ENCODE assay signal across 11 cellular contexts in genomic region chr20:23125625-23126191, GRCh38. TPM values are rescaled to one million over a fixed set of nuclear protein-coding genes. Genes with fewer than 3 reads are reported as not detected.
A peak's percentile ranks its signal among the peaks of the same experiment; 100 is the strongest.
DNase-seq lines count a peak whose midpoint lies in the region; ATAC-seq and TF ChIP-seq lines count a peak whose summit lies in the region.
"Had no signal": no experiment of that assay in that cellular context is flagged by ENCODE, and none has a peak within 500 bp of the region (broad histone marks: within the 10 kb centered on the region; RNA-seq: fewer than 3 reads in every experiment).

No MANE protein-coding gene starts in this region.

- peak overlapping the region; percentile 65 for H3K9ac ChIP-seq in DND-41 (ENCODE audit: low read depth, low read length)
- H3K9ac ChIP-seq in Loucy (ENCODE audit: low read depth, low read length, poor library complexity, severe bottlenecking): peak overlapping the region; percentile 30
- H3K9ac ChIP-seq: parathyroid adenoma had no signal

- H3K27ac ChIP-seq in DND-41 (ENCODE audit: low read length): peak overlapping the region; percentile 97
- H3K27ac ChIP-seq in naive thymus-derived CD4-positive, alpha-beta T cell (ENCODE audit: low read depth, low read length): no peak overlapping the region
- H3K27ac ChIP-seq: parathyroid adenoma had no signal

- H3K27me3 Mint-ChIP-seq in endothelial cell (ENCODE audit: unreplicated experiment): peaks cover 15% of the 10 kb centered on the region
- H3K27me3 Mint-ChIP-seq in naive thymus-derived CD4-positive, alpha-beta T cell: peaks cover 0 to 9% (median 6%) of the 10 kb centered on the region in 5 donors

- no peaks in the 10 kb centered on the region for H3K9me3 Mint-ChIP-seq in endothelial cell (ENCODE audit: unreplicated experiment)
- no peaks in the 10 kb centered on the region for H3K9me3 Mint-ChIP-seq in naive thymus-derived CD4-positive, alpha-beta T cell
- H3K9me3 Mint-ChIP-seq: effector memory CD8-positive, alpha-beta T cell had no signal

- H3K9me2 ChIP-seq in Loucy (replicated peaks; ENCODE audit: low read depth, low read length): no peaks in the 10 kb centered on the region

- H3K9me3 ChIP-seq in DND-41 (ENCODE audit: insufficient read depth, low read length, severe bottlenecking) (no peaks in the 10 kb centered on the region), Loucy (ENCODE audit: insufficient read depth, low read depth, low read length) (no peaks in the 10 kb centered on the region)
- H3K9me3 ChIP-seq in naive thymus-derived CD4-positive, alpha-beta T cell (ENCODE audit: control insufficient read depth in 2 of 3, low read length in 3 of 3): no peaks in the 10 kb centered on the region
- H3K9me3 ChIP-seq: tibial nerve had no signal

- H4K20me1 ChIP-seq in DND-41 (ENCODE audit: insufficient read depth, low read length) (no peaks in the 10 kb centered on the region), Loucy (ENCODE audit: insufficient read depth, low read length, poor library complexity, severe bottlenecking) (no peaks in the 10 kb centered on the region)

- H2AFZ ChIP-seq in DND-41 (ENCODE audit: low read depth, low read length): no peak overlapping the region
- peak overlapping the region; percentile 48; the same call in 1 of the 2 replicates for H2AFZ ChIP-seq in Loucy (ENCODE audit: low read length)
- H2AFZ ChIP-seq: parathyroid adenoma had no signal

- no peaks in the 10 kb centered on the region for H3F3A ChIP-seq in Loucy (ENCODE audit: low read depth)

- H3K27ac Mint-ChIP-seq in endothelial cell (ENCODE audit: unreplicated experiment): peak overlapping the region; percentile 36
- no peak overlapping the region for H3K27ac Mint-ChIP-seq in naive thymus-derived CD4-positive, alpha-beta T cell
- H3K27ac Mint-ChIP-seq: effector memory CD8-positive, alpha-beta T cell had no signal

- peaks cover 76% of the 10 kb centered on the region for H3K4me1 Mint-ChIP-seq in endothelial cell (ENCODE audit: unreplicated experiment)
- peaks cover 0 to 13% (median 0%) of the 10 kb centered on the region in 7 donors for H3K4me1 Mint-ChIP-seq in naive thymus-derived CD4-positive, alpha-beta T cell

- H3K4me1 ChIP-seq in DND-41 (ENCODE audit: insufficient read depth, low read length) (peaks cover 88% of the 10 kb centered on the region), Loucy (ENCODE audit: insufficient read depth, low read length, poor library complexity, severe bottlenecking) (peaks cover 24% of the 10 kb centered on the region)
- no peaks in the 10 kb centered on the region for H3K4me1 ChIP-seq in naive thymus-derived CD4-positive, alpha-beta T cell (ENCODE audit: control insufficient read depth in 2 of 2, insufficient read depth in 2 of 2, low read length in 2 of 2)

- peak; percentile 77 for ATAC-seq in DND-41 (ENCODE audit: insufficient read depth, low read depth)
- peak; percentile 82 for ATAC-seq in naive thymus-derived CD4-positive, alpha-beta T cell
- no peak for ATAC-seq in activated CD4-positive, CD25-positive, alpha-beta regulatory T cell treated with anti-CD3 and anti-CD28 coated beads, Interleukin-2, amount 50 U/mL, for 24 hours
- ATAC-seq: effector memory CD8-positive, alpha-beta T cell had no signal

- intact Hi-C loops in naive thymus-derived CD4-positive, alpha-beta T cell (cut with micrococcal nuclease): no loop called here

- no peaks in the 10 kb centered on the region for H3K36me3 Mint-ChIP-seq in endothelial cell (ENCODE audit: low read depth, unreplicated experiment)
- no peaks in the 10 kb centered on the region for H3K36me3 Mint-ChIP-seq in naive thymus-derived CD4-positive, alpha-beta T cell

- DNase-seq in DND-41 (peak; percentile 95), endothelial cell (ENCODE audit: low spot score) (no peak), ureter (ENCODE audit: low spot score) (no peak), DMS79 treated with DMSO at 0.1 percent for 48 hours (lab: John Stamatoyannopoulos, UW) (no peak), HuH-7 (ENCODE audit: low spot score) (no peak)
- DNase-seq in naive thymus-derived CD4-positive, alpha-beta T cell: no peak
- DNase-seq: effector memory CD8-positive, alpha-beta T cell had no signal

- H3K4me2 ChIP-seq in DND-41 (ENCODE audit: insufficient read depth, low read length): peak overlapping the region; percentile 50
- peak overlapping the region; percentile 21 for H3K4me2 ChIP-seq in Loucy (ENCODE audit: low read depth, low read length, poor library complexity, severe bottlenecking)

- H3K4me3 ChIP-seq in DND-41 (ENCODE audit: low read depth in 1 of 2, low read length in 2 of 2): peak overlapping the region in 1 of 2 experiments; percentile 16; a peak in 1 of 4 replicates
- no peak overlapping the region for H3K4me3 ChIP-seq in Loucy (ENCODE audit: low read length, poor library complexity, severe bottlenecking)
- no peak overlapping the region for H3K4me3 ChIP-seq in naive thymus-derived CD4-positive, alpha-beta T cell (ENCODE audit: low read length)
- H3K4me3 ChIP-seq: tibial nerve had no signal

- H3K36me3 ChIP-seq in DND-41 (ENCODE audit: insufficient read depth, low read length) (no peaks in the 10 kb centered on the region), Loucy (ENCODE audit: insufficient read depth, low read length) (no peaks in the 10 kb centered on the region)
- no peaks in the 10 kb centered on the region for H3K36me3 ChIP-seq in naive thymus-derived CD4-positive, alpha-beta T cell (ENCODE audit: control insufficient read depth in 2 of 3, insufficient read depth in 3 of 3, low read length in 3 of 3)
- H3K36me3 ChIP-seq: tibial nerve had no signal

- CTCF ChIA-PET in naive thymus-derived CD4-positive, alpha-beta T cell (lab: Charles Lee): no interaction called here

- no peak overlapping the region for H3K4me3 Mint-ChIP-seq in endothelial cell (ENCODE audit: unreplicated experiment)
- H3K4me3 Mint-ChIP-seq in naive thymus-derived CD4-positive, alpha-beta T cell: no peak overlapping the region
- H3K4me3 Mint-ChIP-seq: effector memory CD8-positive, alpha-beta T cell had no signal

- H3K27me3 ChIP-seq in DND-41 (ENCODE audit: insufficient read depth, low read length, poor library complexity): no peaks in the 10 kb centered on the region
- H3K27me3 ChIP-seq in Loucy (ENCODE audit: insufficient read depth, low read length, poor library complexity, severe bottlenecking): no peaks in the 10 kb centered on the region
- no peaks in the 10 kb centered on the region for H3K27me3 ChIP-seq in naive thymus-derived CD4-positive, alpha-beta T cell (ENCODE audit: control insufficient read depth in 2 of 2, insufficient read depth in 2 of 2, low read length in 2 of 2)
- H3K27me3 ChIP-seq: tibial nerve had no signal

- H3K79me2 ChIP-seq in DND-41 (ENCODE audit: insufficient read depth, low read length) (peaks cover 6% of the 10 kb centered on the region), Loucy (ENCODE audit: insufficient read depth, low read length) (no peaks in the 10 kb centered on the region)
- H3K79me2 ChIP-seq: parathyroid adenoma had no signal

- POLR2A ChIA-PET in naive thymus-derived CD4-positive, alpha-beta T cell (lab: Charles Lee): no interaction called here

- TF ChIP-seq CTCF in DND-41 (IDR thresholded peaks at IDR 0.05; ENCODE audit: borderline replicate concordance, extremely low read depth, low read length, poor library complexity, severe bottlenecking) (peak; percentile 46), Loucy (conservative IDR thresholded peaks at IDR 0.05; ENCODE audit: low read length) (no peak), endothelial cell (IDR thresholded peaks at IDR 0.05; ENCODE audit: unreplicated experiment) (no peak)

RNA-seq across cellular contexts. Expression of gene CD93, which starts 39.6 kb away (rescaled TPM):
- 139 TPM for total RNA-seq in endothelial cell (ENCODE audit: unreplicated experiment)
- 10 to 100 TPM in 1 of 5 experiments, 1 to 10 TPM in 2, under 1 TPM in 2; 0.32 to 61.2 (median 4.6) TPM for total RNA-seq in naive thymus-derived CD4-positive, alpha-beta T cell
- polyA plus RNA-seq in naive thymus-derived CD4-positive, alpha-beta T cell: under 1 TPM in 1 of 2 donors, not detected in 1; 0.02 TPM
- 53.7 TPM for total RNA-seq in ureter

Comparison
In these comparisons a context has a peak if more than half of its experiments do, and no peak if none do; other contexts are left out.
1. ATAC-seq: peak in DND-41 (single experiment) and naive thymus-derived CD4-positive, alpha-beta T cell (single experiment); none in activated CD4-positive, CD25-positive, alpha-beta regulatory T cell treated with anti-CD3 and anti-CD28 coated beads, Interleukin-2, amount 50 U/mL, for 24 hours (0 of 2).